ENCODE assay signal across 9 cellular contexts in the genomic region with DNA sequence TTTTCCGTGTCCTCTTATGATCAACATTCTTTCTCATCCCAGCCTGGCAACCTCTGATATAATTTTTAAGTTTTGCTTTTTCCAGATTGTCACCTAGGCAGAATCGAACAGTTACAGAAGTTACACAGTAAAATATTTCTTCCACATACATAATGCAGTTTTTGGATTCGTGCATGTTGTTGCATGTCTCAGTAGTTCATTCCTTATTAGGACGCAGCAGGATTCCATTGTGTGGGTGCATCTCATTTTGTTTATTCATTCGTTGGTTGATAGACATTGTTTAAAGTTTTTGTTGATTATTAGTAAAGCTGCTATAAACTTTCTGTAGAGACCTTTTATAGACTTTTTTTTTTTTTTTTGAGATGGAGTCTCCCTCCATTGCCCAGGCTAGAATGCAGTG.
"Had no signal": no experiment of that assay in that cellular context is flagged by ENCODE, and none has a peak within 500 bp of the region (broad histone marks: within the 10 kb centered on the region; RNA-seq: fewer than 3 reads in every experiment).

No MANE protein-coding gene starts in this region.

- FAIRE-seq: HepG2, K562 had no signal

- DNase-seq: GM23248, GOT3, H7, HFFc6 had no signal

- H3K36me3 ChIP-seq: HAP-1 had no signal

- ATAC-seq: HCT116, HepG2, K562 had no signal

- H3K27ac Mint-ChIP-seq: HFFc6 had no signal

- H2AFZ ChIP-seq: GM23248 had no signal

- H3K27ac ChIP-seq: GM23248, HL-60 had no signal

- H3K9ac ChIP-seq: GM23248 had no signal

- H3K9me3 ChIP-seq: HAP-1 had no signal

- H3K4me1 ChIP-seq: HAP-1 had no signal

- H3K4me3 ChIP-seq: GM23248, HAP-1, K562 had no signal

- H3K4me3 Mint-ChIP-seq: HFFc6 had no signal
